18 cellular contexts compared by ENCODE assay signal in genomic region chr3:46833346-46834300, GRCh38. TPM values are rescaled to one million over a fixed set of nuclear protein-coding genes. Genes with fewer than 3 reads are reported as not detected.
"Had no signal": no experiment of that assay in that cellular context is flagged by ENCODE, and none has a peak within 500 bp of the region (broad histone marks: within the 10 kb centered on the region; RNA-seq: fewer than 3 reads in every experiment).

No MANE protein-coding gene starts in this region.

- H3K27me3 ChIP-seq: body of pancreas, neutrophil, pancreas, transverse colon had no signal

- H3K9me3 ChIP-seq: body of pancreas, neutrophil, pancreas had no signal

- H3K27ac ChIP-seq: body of pancreas, neutrophil, pancreas, transverse colon, WERI-Rb-1 had no signal

- H3K4me3 ChIP-seq: body of pancreas, pancreas, transverse colon had no signal

- DNase-seq: activated CD4-positive, alpha-beta T cell treated with anti-CD3 and anti-CD28 coated beads, Interleukin-2, amount 50 U/mL, for 48 hours; activated naive CD4-positive, alpha-beta T cell treated with anti-CD3 and anti-CD28 coated beads for 36 hours; activated T-cell treated with anti-CD3 and anti-CD28 coated beads, Interleukin-2, amount 50 U/mL, for 24 hours; body of pancreas; central memory CD4-positive, alpha-beta T cell; foreskin melanocyte; head of caudate nucleus; immature natural killer cell; mesenchymal stem cell; naive thymus-derived CD8-positive, alpha-beta T cell; stimulated activated CD4-positive, alpha-beta T cell treated with anti-CD3 and anti-CD28 coated beads, Interleukin-1b, Interleukin-23, amount 100 ng/mL, for 48 hours; stimulated activated naive CD8-positive, alpha-beta T cell treated with anti-CD3 and anti-CD28 coated beads, Interleukin-15, Interleukin-2, amounts not matched to agents 100 U/mL and 50 U/mL, for 24 hours; transverse colon; WERI-Rb-1 had no signal

- ATAC-seq: body of pancreas; naive thymus-derived CD8-positive, alpha-beta T cell; pancreas; stimulated activated naive CD8-positive, alpha-beta T cell treated with anti-CD3 and anti-CD28 coated beads, Interleukin-15, Interleukin-2, amounts not matched to agents 100 U/mL and 50 U/mL, for 24 hours had no signal

- H3K4me1 ChIP-seq: pancreas, transverse colon had no signal

- H3K36me3 ChIP-seq: neutrophil, pancreas, transverse colon, WERI-Rb-1 had no signal

RNA-seq across cellular contexts. Expression of gene MYL3, which starts 29.6 kb away (rescaled TPM):
- total RNA-seq: activated naive CD4-positive, alpha-beta T cell treated with anti-CD3 and anti-CD28 coated beads for 36 hours; activated T-helper 2 cell treated with anti-CD3 and anti-CD28 coated beads, Interferon-gamma antibody, Interleukin-2, Interleukin-4, amounts not matched to agents 10 μg/mL and 5 μg/mL and 100 μg/mL, durations not matched to agents 14 hours and 24 hours and 36 hours; naive thymus-derived CD8-positive, alpha-beta T cell; T-helper 2 cell treated with Interferon-gamma antibody and Interleukin-4, amounts not matched to agents 100 ng/mL and 5 ng/mL, for 36 hours had no signal
- polyA plus RNA-seq: immature natural killer cell; naive thymus-derived CD8-positive, alpha-beta T cell had no signal

RNA-seq across cellular contexts. Expression of gene PTH1R, which starts 43.9 kb away (rescaled TPM):
- total RNA-seq: activated naive CD4-positive, alpha-beta T cell treated with anti-CD3 and anti-CD28 coated beads for 36 hours; activated T-helper 2 cell treated with anti-CD3 and anti-CD28 coated beads, Interferon-gamma antibody, Interleukin-2, Interleukin-4, amounts not matched to agents 10 μg/mL and 5 μg/mL and 100 μg/mL, durations not matched to agents 14 hours and 24 hours and 36 hours; naive thymus-derived CD8-positive, alpha-beta T cell; T-helper 2 cell treated with Interferon-gamma antibody and Interleukin-4, amounts not matched to agents 100 ng/mL and 5 ng/mL, for 36 hours had no signal
- polyA plus RNA-seq: immature natural killer cell; naive thymus-derived CD8-positive, alpha-beta T cell had no signal
